Comparison of ENCODE assay signal across 9 cellular contexts in the genomic region with DNA sequence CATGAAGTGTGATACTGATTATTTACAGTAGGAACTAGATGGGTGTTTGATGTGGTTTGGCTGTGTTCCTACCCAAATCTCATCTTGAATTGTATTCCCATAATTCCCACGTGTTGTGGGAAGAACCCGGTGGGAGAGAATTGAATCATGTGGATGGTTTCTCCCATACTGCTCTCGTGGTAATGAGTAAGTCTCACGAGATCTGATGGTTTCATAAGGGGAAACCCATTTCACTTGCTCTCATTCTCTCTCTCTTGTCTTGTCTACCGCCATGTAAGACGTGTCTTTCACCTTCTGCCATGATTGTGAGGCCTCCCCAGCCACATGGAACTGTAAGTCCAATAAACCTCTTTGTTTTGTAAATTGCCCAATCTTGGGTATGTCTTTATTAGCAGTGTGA. TPM values are rescaled to one million over a fixed set of nuclear protein-coding genes. Genes with fewer than 3 reads are reported as not detected.
A peak's percentile ranks its signal among the peaks of the same experiment; 100 is the strongest.
DNase-seq lines count a peak whose midpoint lies in the region; TF ChIP-seq lines count a peak whose summit lies in the region.
"Not testable (repeated sequence)": the region's sequence is repeated elsewhere in the genome, so short reads cannot be mapped to it uniquely, and the experiment has no call there.
"Had no signal": no experiment of that assay in that cellular context is flagged by ENCODE, and none has a peak within 500 bp of the region (broad histone marks: within the 10 kb centered on the region; RNA-seq: fewer than 3 reads in every experiment).

No MANE protein-coding gene starts in this region.

- H3F3A ChIP-seq in GM23248 (ENCODE audit: insufficient read depth), result peaks cover 13% of the 10 kb centered on the region

- H3K9me3 ChIP-seq in GM23248 (ENCODE audit: low read depth); osteoblast (ENCODE audit: low read depth, low read length): not testable (repeated sequence)

- H3K27ac ChIP-seq in GM23248; osteoblast (ENCODE audit: low read depth, low read length): not testable (repeated sequence)

- H3K4me1 ChIP-seq in GM23248 (ENCODE audit: insufficient read depth) (peaks cover 26% of the 10 kb centered on the region), osteoblast (ENCODE audit: insufficient read depth, low read length) (peaks cover 49% of the 10 kb centered on the region)

- not testable (repeated sequence) for H4K20me1 ChIP-seq in GM23248 (ENCODE audit: insufficient read depth); osteoblast (ENCODE audit: insufficient read depth, low read length)

- not testable (repeated sequence) for H3K9me2 ChIP-seq in GM23248 (ENCODE audit: insufficient read depth)

- in situ Hi-C loops in GM23248 (cut with MboI); SK-MEL-5 (cut with HindIII; ENCODE audit: low pct_unique_long_range_greater_than_20kb, low sequenced_read_pairs): not testable (repeated sequence)

- TF ChIP-seq CTCF in osteoblast (IDR thresholded peaks at IDR 0.05; ENCODE audit: extremely low read depth, low read depth, low read length), result not testable (repeated sequence)

- DNase-seq in GM23248 (peak; percentile 51), M059J (ENCODE audit: low read depth) (peak; percentile 55), SK-MEL-5 (ENCODE audit: low read depth, low spot score) (peak; percentile 56), brain pericyte (ENCODE audit: low read depth, low spot score) (peak; percentile 11), fibroblast of gingiva (ENCODE audit: low read depth) (peak; percentile 19), foreskin melanocyte (peak; percentile 55)
- not testable (repeated sequence) for DNase-seq in osteoblast (ENCODE audit: insufficient read length, low spot score, missing footprints)

- not testable (repeated sequence) for H3K36me3 ChIP-seq in GM23248 (ENCODE audit: low read depth); osteoblast (ENCODE audit: insufficient read depth, low read length)

- H3K27me3 ChIP-seq in GM23248 (replicated peaks; ENCODE audit: insufficient read depth); osteoblast (ENCODE audit: insufficient read depth, low read length): not testable (repeated sequence)

- not testable (repeated sequence) for H2AFZ ChIP-seq in GM23248
- H2AFZ ChIP-seq in osteoblast (ENCODE audit: low read length), result peak overlapping the region; percentile 17

- not testable (repeated sequence) for H3K9ac ChIP-seq in GM23248

- not testable (repeated sequence) for H3K4me3 ChIP-seq in GM23248; osteoblast (ENCODE audit: insufficient read depth, low read length)

- not testable (repeated sequence) for H3K79me2 ChIP-seq in GM23248 (ENCODE audit: insufficient read depth); osteoblast (ENCODE audit: insufficient read depth, low read length)

- not testable (repeated sequence) for H3K4me2 ChIP-seq in GM23248 (ENCODE audit: unreplicated experiment)
- H3K4me2 ChIP-seq in osteoblast (ENCODE audit: insufficient read depth, low read length), result peak overlapping the region; percentile 25

- WGBS in GM23248 (ENCODE audit: low coverage in 1 of 2, low lambda C conversion rate in 2 of 2, missing lambda C conversion rate in 2 of 2), 2 experiments, result 38 to 39% methylated on average over 6 of the region's 6 CpGs

RNA-seq across cellular contexts. Expression of a gene that starts 33.9 kb away (rescaled TPM):
- total RNA-seq in GM23248 (2014; rRNA removed; shearing (Covaris generic)), result 1.5 and 1.9 TPM in 2 replicates
- polyA plus RNA-seq in GM23248 (2016; fragmentation: Nextera tagmentation; extraction: Ambion mirVana), result 0.40 and 0.72 TPM in 2 replicates
- 0.10 and 0.22 TPM in 2 replicates for total RNA-seq in M059J (2014; rRNA removed; shearing (Covaris generic))
- total RNA-seq in SK-MEL-5 (2014; rRNA removed; shearing (Covaris generic)), result 0.69 and 2.6 TPM in 2 replicates
- 1.6 and 1.9 TPM in 2 replicates for polyA plus RNA-seq in SK-MEL-5 (2015; cell fraction: cytosol; rRNA removed)
- 0.79 and 5.2 TPM in 2 replicates for polyA plus RNA-seq in SK-MEL-5 (2015; cell fraction: nucleus; rRNA removed)
- total RNA-seq in osteoblast, result 3.6 and 6.8 TPM in 2 replicates
- total RNA-seq: CD8-positive, alpha-beta T cell; GM12878 had no signal
- polyA plus RNA-seq: GM12878 had no signal
